ENCODE assay signal across 1 cellular context in genomic region chr13:40779049-40779448, GRCh38.
TF ChIP-seq lines count a peak whose summit lies in the region.

No MANE protein-coding gene starts in this region.

TF ChIP-seq in H1, 55 proteins besides CTCF, POLR2A, EP300 and RAD21:
- no peak for TF ChIP-seq ZNF274 (IDR thresholded peaks at IDR 0.05; ENCODE audit: borderline replicate concordance, extremely low read depth, low read length)
- TF ChIP-seq HDAC6 (IDR thresholded peaks at IDR 0.05; ENCODE audit: low read depth, low read length): no peak
- TF ChIP-seq TEAD4 (IDR thresholded peaks at IDR 0.05; ENCODE audit: low read depth, low read length): no peak
- TF ChIP-seq, protein P1, sequence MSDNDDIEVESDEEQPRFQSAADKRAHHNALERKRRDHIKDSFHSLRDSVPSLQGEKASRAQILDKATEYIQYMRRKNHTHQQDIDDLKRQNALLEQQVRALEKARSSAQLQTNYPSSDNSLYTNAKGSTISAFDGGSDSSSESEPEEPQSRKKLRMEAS (IDR thresholded peaks at IDR 0.05): no peak
- TF ChIP-seq GABPA (IDR thresholded peaks at IDR 0.05; ENCODE audit: borderline replicate concordance, insufficient read depth, low read length): no peak
- no peak for TF ChIP-seq TCF12 (IDR thresholded peaks at IDR 0.05; ENCODE audit: low read depth, low read length)
- no peak for TF ChIP-seq JUN (IDR thresholded peaks at IDR 0.05; ENCODE audit: low read depth, low read length)
- TF ChIP-seq FOSL1 (IDR thresholded peaks at IDR 0.05; ENCODE audit: insufficient read depth, low read depth, low read length): no peak
- no peak for TF ChIP-seq SP2 (IDR thresholded peaks at IDR 0.05; ENCODE audit: low read length)
- no peak for TF ChIP-seq YY1 (IDR thresholded peaks at IDR 0.05; ENCODE audit: low read depth, low read length)
- no peak for TF ChIP-seq BRCA1 (IDR thresholded peaks at IDR 0.05; ENCODE audit: low read depth, low read length)
- TF ChIP-seq EGR1 (IDR thresholded peaks at IDR 0.05; ENCODE audit: borderline replicate concordance, low read depth, low read length): no peak
- no peak for TF ChIP-seq EZH2 (IDR thresholded peaks at IDR 0.05; ENCODE audit: low read depth, low read length, severe bottlenecking)
- TF ChIP-seq SUZ12 (IDR thresholded peaks at IDR 0.05; ENCODE audit: low read length): no peak
- no peak for TF ChIP-seq PHF8 (conservative IDR thresholded peaks at IDR 0.05; ENCODE audit: low read depth, low read length)
- no peak for TF ChIP-seq SP4 (IDR thresholded peaks at IDR 0.05; ENCODE audit: low read length)
- TF ChIP-seq TAF1 (IDR thresholded peaks at IDR 0.05; ENCODE audit: low read depth, low read length): no peak
- no peak for TF ChIP-seq E2F6 (IDR thresholded peaks at IDR 0.05)
